1 cellular context compared by ENCODE assay signal in genomic region chr11:61345170-61345610, GRCh38.
TF ChIP-seq lines count a peak whose summit lies in the region.

No MANE protein-coding gene starts in this region.

TF ChIP-seq in IMR-90, 13 proteins besides CTCF, POLR2A, EP300 and RAD21:
- TF ChIP-seq MXI1 (IDR thresholded peaks at IDR 0.05; ENCODE audit: borderline replicate concordance, low read depth, low read length) = no peak
- no peak for TF ChIP-seq CHD1 (IDR thresholded peaks at IDR 0.05; ENCODE audit: low read depth, low read length)
- TF ChIP-seq SMC3 (IDR thresholded peaks at IDR 0.05; ENCODE audit: low read depth, low read length) = no peak
- TF ChIP-seq RCOR1 (IDR thresholded peaks at IDR 0.05; ENCODE audit: insufficient replicate concordance, low read length) = no peak
- TF ChIP-seq NFE2L2 (IDR thresholded peaks at IDR 0.05; ENCODE audit: low read depth, low read length) = no peak
- no peak for TF ChIP-seq RFX5 (IDR thresholded peaks at IDR 0.05; ENCODE audit: low read depth, low read length)
- no peak for TF ChIP-seq MAZ (IDR thresholded peaks at IDR 0.05; ENCODE audit: borderline replicate concordance, low read depth, low read length)
- no peak for TF ChIP-seq USF2 (IDR thresholded peaks at IDR 0.05; ENCODE audit: low read depth, low read length)
